1 cellular context compared by ENCODE assay signal in the genomic region with DNA sequence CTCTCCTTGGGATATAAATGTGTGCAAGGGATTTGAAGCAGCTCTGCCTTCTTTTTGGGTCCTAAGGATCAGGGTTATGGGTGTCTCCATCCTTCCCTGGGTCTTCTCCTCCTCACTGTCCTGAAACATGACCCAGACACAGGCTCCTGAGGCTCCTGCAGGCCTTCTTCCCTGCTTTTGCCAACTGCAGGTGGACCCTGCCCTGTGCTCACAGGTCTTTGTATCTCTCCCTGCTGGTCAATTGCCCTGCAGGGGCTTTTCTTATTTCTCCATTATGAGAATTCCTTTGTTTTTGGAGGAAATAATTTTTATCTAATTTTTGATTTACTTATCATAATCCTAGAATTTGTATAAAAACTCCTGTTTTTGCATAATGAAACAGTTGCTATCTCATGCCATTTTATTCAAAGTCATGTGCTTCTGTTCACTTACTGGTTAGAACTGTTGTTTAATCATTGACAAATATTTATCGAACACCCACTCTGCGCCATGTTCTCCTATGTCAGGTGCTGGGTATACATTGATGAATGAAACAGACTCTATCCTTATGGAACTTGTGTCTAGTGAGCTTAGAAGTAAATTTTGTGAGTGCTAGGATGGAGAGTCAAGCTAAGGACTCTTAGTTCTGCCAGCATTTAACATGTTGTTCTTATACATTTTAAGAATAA.
A peak's percentile ranks its signal among the peaks of the same experiment; 100 is the strongest.
TF ChIP-seq lines count a peak whose summit lies in the region.

No MANE protein-coding gene starts in this region.

TF ChIP-seq in K562, 482 proteins besides CTCF, POLR2A, EP300 and RAD21 (continued from another document):
- TF ChIP-seq, protein P1, sequence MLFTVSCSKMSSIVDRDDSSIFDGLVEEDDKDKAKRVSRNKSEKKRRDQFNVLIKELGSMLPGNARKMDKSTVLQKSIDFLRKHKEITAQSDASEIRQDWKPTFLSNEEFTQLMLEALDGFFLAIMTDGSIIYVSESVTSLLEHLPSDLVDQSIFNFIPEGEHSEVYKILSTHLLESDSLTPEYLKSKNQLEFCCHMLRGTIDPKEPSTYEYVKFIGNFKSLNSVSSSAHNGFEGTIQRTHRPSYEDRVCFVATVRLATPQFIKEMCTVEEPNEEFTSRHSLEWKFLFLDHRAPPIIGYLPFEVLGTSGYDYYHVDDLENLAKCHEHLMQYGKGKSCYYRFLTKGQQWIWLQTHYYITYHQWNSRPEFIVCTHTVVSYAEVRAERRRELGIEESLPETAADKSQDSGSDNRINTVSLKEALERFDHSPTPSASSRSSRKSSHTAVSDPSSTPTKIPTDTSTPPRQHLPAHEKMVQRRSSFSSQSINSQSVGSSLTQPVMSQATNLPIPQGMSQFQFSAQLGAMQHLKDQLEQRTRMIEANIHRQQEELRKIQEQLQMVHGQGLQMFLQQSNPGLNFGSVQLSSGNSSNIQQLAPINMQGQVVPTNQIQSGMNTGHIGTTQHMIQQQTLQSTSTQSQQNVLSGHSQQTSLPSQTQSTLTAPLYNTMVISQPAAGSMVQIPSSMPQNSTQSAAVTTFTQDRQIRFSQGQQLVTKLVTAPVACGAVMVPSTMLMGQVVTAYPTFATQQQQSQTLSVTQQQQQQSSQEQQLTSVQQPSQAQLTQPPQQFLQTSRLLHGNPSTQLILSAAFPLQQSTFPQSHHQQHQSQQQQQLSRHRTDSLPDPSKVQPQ (CRISPR knock-in tag; IDR thresholded peaks at IDR 0.05; ENCODE audit: borderline replicate concordance), result no peak
- no peak for TF ChIP-seq ZNF707 (CRISPR knock-in tag; conservative IDR thresholded peaks at IDR 0.05)
- TF ChIP-seq ZKSCAN3 (CRISPR knock-in tag; IDR thresholded peaks at IDR 0.05), result no peak
- no peak for TF ChIP-seq POLR2G (IDR thresholded peaks at IDR 0.05; ENCODE audit: low read depth, low read length)
- no peak for TF ChIP-seq L3MBTL2 (IDR thresholded peaks at IDR 0.05)
- TF ChIP-seq MYNN (IDR thresholded peaks at IDR 0.05), result no peak
- peak; percentile 37; the same call in 1 of the 2 replicates for TF ChIP-seq MYNN (CRISPR knock-in tag; IDR thresholded peaks at IDR 0.05)
- 0 out of 2 replicates have a peak, but pooled peaks have one; percentile 29 for TF ChIP-seq ZC3H4 (CRISPR knock-in tag; IDR thresholded peaks at IDR 0.05; ENCODE audit: borderline replicate concordance)
- no peak for TF ChIP-seq ZNF134 (CRISPR knock-in tag; conservative IDR thresholded peaks at IDR 0.05)
- TF ChIP-seq, protein P2, sequence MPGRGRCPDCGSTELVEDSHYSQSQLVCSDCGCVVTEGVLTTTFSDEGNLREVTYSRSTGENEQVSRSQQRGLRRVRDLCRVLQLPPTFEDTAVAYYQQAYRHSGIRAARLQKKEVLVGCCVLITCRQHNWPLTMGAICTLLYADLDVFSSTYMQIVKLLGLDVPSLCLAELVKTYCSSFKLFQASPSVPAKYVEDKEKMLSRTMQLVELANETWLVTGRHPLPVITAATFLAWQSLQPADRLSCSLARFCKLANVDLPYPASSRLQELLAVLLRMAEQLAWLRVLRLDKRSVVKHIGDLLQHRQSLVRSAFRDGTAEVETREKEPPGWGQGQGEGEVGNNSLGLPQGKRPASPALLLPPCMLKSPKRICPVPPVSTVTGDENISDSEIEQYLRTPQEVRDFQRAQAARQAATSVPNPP (IDR thresholded peaks at IDR 0.05; ENCODE audit: borderline replicate concordance, insufficient read depth, insufficient read length), result no peak
- TF ChIP-seq LARP7 (IDR thresholded peaks at IDR 0.05), result no peak
- no peak for TF ChIP-seq PTTG1 (tag; IDR thresholded peaks at IDR 0.05; ENCODE audit: low read depth)
- TF ChIP-seq RNF2 (IDR thresholded peaks at IDR 0.05), result no peak
- no peak; the same call in none of the 2 replicates for TF ChIP-seq ZNF507 (tag; conservative IDR thresholded peaks at IDR 0.05)
- TF ChIP-seq, protein P3, sequence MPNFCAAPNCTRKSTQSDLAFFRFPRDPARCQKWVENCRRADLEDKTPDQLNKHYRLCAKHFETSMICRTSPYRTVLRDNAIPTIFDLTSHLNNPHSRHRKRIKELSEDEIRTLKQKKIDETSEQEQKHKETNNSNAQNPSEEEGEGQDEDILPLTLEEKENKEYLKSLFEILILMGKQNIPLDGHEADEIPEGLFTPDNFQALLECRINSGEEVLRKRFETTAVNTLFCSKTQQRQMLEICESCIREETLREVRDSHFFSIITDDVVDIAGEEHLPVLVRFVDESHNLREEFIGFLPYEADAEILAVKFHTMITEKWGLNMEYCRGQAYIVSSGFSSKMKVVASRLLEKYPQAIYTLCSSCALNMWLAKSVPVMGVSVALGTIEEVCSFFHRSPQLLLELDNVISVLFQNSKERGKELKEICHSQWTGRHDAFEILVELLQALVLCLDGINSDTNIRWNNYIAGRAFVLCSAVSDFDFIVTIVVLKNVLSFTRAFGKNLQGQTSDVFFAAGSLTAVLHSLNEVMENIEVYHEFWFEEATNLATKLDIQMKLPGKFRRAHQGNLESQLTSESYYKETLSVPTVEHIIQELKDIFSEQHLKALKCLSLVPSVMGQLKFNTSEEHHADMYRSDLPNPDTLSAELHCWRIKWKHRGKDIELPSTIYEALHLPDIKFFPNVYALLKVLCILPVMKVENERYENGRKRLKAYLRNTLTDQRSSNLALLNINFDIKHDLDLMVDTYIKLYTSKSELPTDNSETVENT (CRISPR knock-in tag; IDR thresholded peaks at IDR 0.05), result peak; percentile 57; the same call in 1 of the 2 replicates
- TF ChIP-seq, protein P4, sequence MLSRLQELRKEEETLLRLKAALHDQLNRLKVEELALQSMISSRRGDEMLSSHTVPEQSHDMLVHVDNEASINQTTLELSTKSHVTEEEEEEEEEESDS (CRISPR knock-in tag; IDR thresholded peaks at IDR 0.05), result no peak
- no peak for TF ChIP-seq STAT5B (CRISPR knock-in tag; IDR thresholded peaks at IDR 0.05)
- TF ChIP-seq, protein P5, sequence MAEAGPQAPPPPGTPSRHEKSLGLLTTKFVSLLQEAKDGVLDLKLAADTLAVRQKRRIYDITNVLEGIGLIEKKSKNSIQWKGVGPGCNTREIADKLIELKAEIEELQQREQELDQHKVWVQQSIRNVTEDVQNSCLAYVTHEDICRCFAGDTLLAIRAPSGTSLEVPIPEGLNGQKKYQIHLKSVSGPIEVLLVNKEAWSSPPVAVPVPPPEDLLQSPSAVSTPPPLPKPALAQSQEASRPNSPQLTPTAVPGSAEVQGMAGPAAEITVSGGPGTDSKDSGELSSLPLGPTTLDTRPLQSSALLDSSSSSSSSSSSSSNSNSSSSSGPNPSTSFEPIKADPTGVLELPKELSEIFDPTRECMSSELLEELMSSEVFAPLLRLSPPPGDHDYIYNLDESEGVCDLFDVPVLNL (CRISPR knock-in tag; IDR thresholded peaks at IDR 0.05; ENCODE audit: low read depth), result no peak
- TF ChIP-seq, protein P6, sequence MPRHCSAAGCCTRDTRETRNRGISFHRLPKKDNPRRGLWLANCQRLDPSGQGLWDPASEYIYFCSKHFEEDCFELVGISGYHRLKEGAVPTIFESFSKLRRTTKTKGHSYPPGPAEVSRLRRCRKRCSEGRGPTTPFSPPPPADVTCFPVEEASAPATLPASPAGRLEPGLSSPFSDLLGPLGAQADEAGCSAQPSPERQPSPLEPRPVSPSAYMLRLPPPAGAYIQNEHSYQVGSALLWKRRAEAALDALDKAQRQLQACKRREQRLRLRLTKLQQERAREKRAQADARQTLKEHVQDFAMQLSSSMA (CRISPR knock-in tag; IDR thresholded peaks at IDR 0.05), result peak; percentile 48; the same call in 1 of the 2 replicates
- TF ChIP-seq ARHGAP35 (IDR thresholded peaks at IDR 0.05; ENCODE audit: partially characterized antibody), result no peak
- TF ChIP-seq RBM17 (IDR thresholded peaks at IDR 0.05; ENCODE audit: borderline replicate concordance, low read depth, low read length), result no peak
- TF ChIP-seq, protein P7, sequence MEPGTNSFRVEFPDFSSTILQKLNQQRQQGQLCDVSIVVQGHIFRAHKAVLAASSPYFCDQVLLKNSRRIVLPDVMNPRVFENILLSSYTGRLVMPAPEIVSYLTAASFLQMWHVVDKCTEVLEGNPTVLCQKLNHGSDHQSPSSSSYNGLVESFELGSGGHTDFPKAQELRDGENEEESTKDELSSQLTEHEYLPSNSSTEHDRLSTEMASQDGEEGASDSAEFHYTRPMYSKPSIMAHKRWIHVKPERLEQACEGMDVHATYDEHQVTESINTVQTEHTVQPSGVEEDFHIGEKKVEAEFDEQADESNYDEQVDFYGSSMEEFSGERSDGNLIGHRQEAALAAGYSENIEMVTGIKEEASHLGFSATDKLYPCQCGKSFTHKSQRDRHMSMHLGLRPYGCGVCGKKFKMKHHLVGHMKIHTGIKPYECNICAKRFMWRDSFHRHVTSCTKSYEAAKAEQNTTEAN (CRISPR knock-in tag; IDR thresholded peaks at IDR 0.05), result no peak
- TF ChIP-seq, protein P8, sequence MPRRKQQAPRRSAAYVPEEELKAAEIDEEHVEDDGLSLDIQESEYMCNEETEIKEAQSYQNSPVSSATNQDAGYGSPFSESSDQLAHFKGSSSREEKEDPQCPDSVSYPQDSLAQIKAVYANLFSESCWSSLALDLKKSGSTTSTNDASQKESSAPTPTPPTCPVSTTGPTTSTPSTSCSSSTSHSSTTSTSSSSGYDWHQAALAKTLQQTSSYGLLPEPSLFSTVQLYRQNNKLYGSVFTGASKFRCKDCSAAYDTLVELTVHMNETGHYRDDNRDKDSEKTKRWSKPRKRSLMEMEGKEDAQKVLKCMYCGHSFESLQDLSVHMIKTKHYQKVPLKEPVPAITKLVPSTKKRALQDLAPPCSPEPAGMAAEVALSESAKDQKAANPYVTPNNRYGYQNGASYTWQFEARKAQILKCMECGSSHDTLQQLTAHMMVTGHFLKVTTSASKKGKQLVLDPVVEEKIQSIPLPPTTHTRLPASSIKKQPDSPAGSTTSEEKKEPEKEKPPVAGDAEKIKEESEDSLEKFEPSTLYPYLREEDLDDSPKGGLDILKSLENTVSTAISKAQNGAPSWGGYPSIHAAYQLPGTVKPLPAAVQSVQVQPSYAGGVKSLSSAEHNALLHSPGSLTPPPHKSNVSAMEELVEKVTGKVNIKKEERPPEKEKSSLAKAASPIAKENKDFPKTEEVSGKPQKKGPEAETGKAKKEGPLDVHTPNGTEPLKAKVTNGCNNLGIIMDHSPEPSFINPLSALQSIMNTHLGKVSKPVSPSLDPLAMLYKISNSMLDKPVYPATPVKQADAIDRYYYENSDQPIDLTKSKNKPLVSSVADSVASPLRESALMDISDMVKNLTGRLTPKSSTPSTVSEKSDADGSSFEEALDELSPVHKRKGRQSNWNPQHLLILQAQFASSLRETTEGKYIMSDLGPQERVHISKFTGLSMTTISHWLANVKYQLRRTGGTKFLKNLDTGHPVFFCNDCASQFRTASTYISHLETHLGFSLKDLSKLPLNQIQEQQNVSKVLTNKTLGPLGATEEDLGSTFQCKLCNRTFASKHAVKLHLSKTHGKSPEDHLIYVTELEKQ (CRISPR knock-in tag; IDR thresholded peaks at IDR 0.05), result no peak
